In genomic region chr18:57107141-57107832, GRCh38 we compare ENCODE assay signal across 10 cellular contexts. TPM values are rescaled to one million over a fixed set of nuclear protein-coding genes. Genes with fewer than 3 reads are reported as not detected.
DNase-seq lines count a peak whose midpoint lies in the region; ATAC-seq, FAIRE-seq and TF ChIP-seq lines count a peak whose summit lies in the region.
"Had no signal": no experiment of that assay in that cellular context is flagged by ENCODE, and none has a peak within 500 bp of the region (broad histone marks: within the 10 kb centered on the region; RNA-seq: fewer than 3 reads in every experiment).

No MANE protein-coding gene starts in this region.

- in situ Hi-C loops in GM13977 (cut with MboI; ENCODE audit: low pct_unique_long_range_greater_than_20kb, low sequenced_read_pairs, unreplicated experiment): no loop called here

- no peaks in the 10 kb centered on the region for H3K4me1 Mint-ChIP-seq in stimulated activated naive CD8-positive, alpha-beta T cell treated with anti-CD3 and anti-CD28 coated beads, Interleukin-15, amount 100 ng/mL, for 72 hours
- no peaks in the 10 kb centered on the region for H3K4me1 Mint-ChIP-seq in activated CD4-positive, alpha-beta T cell treated with anti-CD3 and anti-CD28 coated beads, Interleukin-2, amount 10 ng/mL, durations not matched to agents 24 days and 14 days

- TF ChIP-seq CTCF in GM13977 (IDR thresholded peaks at IDR 0.05; ENCODE audit: extremely low read depth, insufficient read depth, missing control alignments): no peak

- H3K27ac Mint-ChIP-seq in stimulated activated naive CD8-positive, alpha-beta T cell treated with anti-CD3 and anti-CD28 coated beads, Interleukin-15, amount 100 ng/mL, for 72 hours: no peak overlapping the region
- no peak overlapping the region for H3K27ac Mint-ChIP-seq in activated CD4-positive, alpha-beta T cell treated with anti-CD3 and anti-CD28 coated beads, Interleukin-2, amount 10 ng/mL, durations not matched to agents 24 days and 14 days

- H3K9me3 Mint-ChIP-seq in stimulated activated naive CD8-positive, alpha-beta T cell treated with anti-CD3 and anti-CD28 coated beads, Interleukin-15, amount 100 ng/mL, for 72 hours: peaks cover 5 to 21% of the 10 kb centered on the region in 2 donors
- peaks cover 11% of the 10 kb centered on the region for H3K9me3 Mint-ChIP-seq in activated CD4-positive, alpha-beta T cell treated with anti-CD3 and anti-CD28 coated beads, Interleukin-2, amount 10 ng/mL, durations not matched to agents 24 days and 14 days

- intact Hi-C loops in activated CD4-positive, alpha-beta T cell treated with anti-CD3 and anti-CD28 coated beads, Interleukin-2, amount 10 ng/mL, durations not matched to agents 24 days and 14 days (cut with micrococcal nuclease): no loop called here

- ATAC-seq in stimulated activated naive CD8-positive, alpha-beta T cell treated with anti-CD3 and anti-CD28 coated beads, Interleukin-15, amount 100 ng/mL, for 72 hours: peak; percentile 70

- no peak overlapping the region for H3K4me3 Mint-ChIP-seq in stimulated activated naive CD8-positive, alpha-beta T cell treated with anti-CD3 and anti-CD28 coated beads, Interleukin-15, amount 100 ng/mL, for 72 hours
- H3K4me3 Mint-ChIP-seq in activated CD4-positive, alpha-beta T cell treated with anti-CD3 and anti-CD28 coated beads, Interleukin-2, amount 10 ng/mL, durations not matched to agents 24 days and 14 days: no peak overlapping the region

- peaks cover 29% of the 10 kb centered on the region for H3K27me3 Mint-ChIP-seq in stimulated activated naive CD8-positive, alpha-beta T cell treated with anti-CD3 and anti-CD28 coated beads, Interleukin-15, amount 100 ng/mL, for 72 hours
- peaks cover 2% of the 10 kb centered on the region for H3K27me3 Mint-ChIP-seq in activated CD4-positive, alpha-beta T cell treated with anti-CD3 and anti-CD28 coated beads, Interleukin-2, amount 10 ng/mL, durations not matched to agents 24 days and 14 days

- H3K36me3 Mint-ChIP-seq in activated CD4-positive, alpha-beta T cell treated with anti-CD3 and anti-CD28 coated beads, Interleukin-2, amount 10 ng/mL, durations not matched to agents 24 days and 14 days (ENCODE audit: low read depth): no peaks in the 10 kb centered on the region

- FAIRE-seq in HTR-8/SVneo (lab: Jason Lieb, UNC): no peak
- FAIRE-seq: A204.1 had no signal

- DNase-seq in DMS53 (lab: John Stamatoyannopoulos, UW) (peak; percentile 29), DMS53 treated with DMSO at 0.1 percent for 48 hours (lab: John Stamatoyannopoulos, UW; ENCODE audit: unreplicated experiment) (no peak), RPMI8226 (peak; percentile 52), fibroblast of peridontal ligament (ENCODE audit: extremely low read depth) (peak; percentile 28), HTR-8/SVneo (ENCODE audit: insufficient read length, low spot score) (no peak), GM13977 (ENCODE audit: low spot score) (no peak)
- DNase-seq in stimulated activated naive CD8-positive, alpha-beta T cell treated with anti-CD3 and anti-CD28 coated beads, Interleukin-15, amount 100 ng/mL, for 72 hours: no peak
- DNase-seq in activated CD4-positive, alpha-beta T cell treated with anti-CD3 and anti-CD28 coated beads, Interleukin-2, amount 10 ng/mL, durations not matched to agents 24 days and 14 days: no peak
- DNase-seq: NCI-H1694 treated with DMSO at 0.1 percent for 48 hours had no signal

RNA-seq across cellular contexts. Expression of gene BOD1L2, which starts 39.6 kb away (rescaled TPM):
- not detected in 2 replicates for total RNA-seq in activated CD4-positive, alpha-beta T cell treated with anti-CD3 and anti-CD28 coated beads, Interleukin-2, amount 10 ng/mL, durations not matched to agents 24 days and 14 days

Comparison
In these comparisons a context has a peak if more than half of its experiments do, and no peak if none do; other contexts are left out.
1. DNase-seq: peak in DMS53 (single experiment), RPMI8226 (single experiment) and fibroblast of peridontal ligament (single experiment); none in DMS53 treated with DMSO at 0.1 percent for 48 hours (single experiment), stimulated activated naive CD8-positive, alpha-beta T cell treated with anti-CD3 and anti-CD28 coated beads, Interleukin-15, amount 100 ng/mL, for 72 hours (0 of 2), activated CD4-positive, alpha-beta T cell treated with anti-CD3 and anti-CD28 coated beads, Interleukin-2, amount 10 ng/mL, durations not matched to agents 24 days and 14 days (single experiment), HTR-8/SVneo (single experiment) and GM13977 (single experiment).